ENCODE assay signal across 27 cellular contexts in genomic region chr3:61066800-61067199, GRCh38.
DNase-seq lines count a peak whose midpoint lies in the region; ATAC-seq, FAIRE-seq and TF ChIP-seq lines count a peak whose summit lies in the region.
"Had no signal": no experiment of that assay in that cellular context is flagged by ENCODE, and none has a peak within 500 bp of the region (broad histone marks: within the 10 kb centered on the region; RNA-seq: fewer than 3 reads in every experiment).

No MANE protein-coding gene starts in this region.

- POLR2A ChIA-PET in GM12878 (lab: Charles Lee) = no interaction called here
- POLR2A ChIA-PET in activated CD4-positive, alpha-beta T cell treated with anti-CD3 and anti-CD28 coated beads, Interleukin-2, amount 10 ng/mL, durations not matched to agents 7 days and 5 days (lab: Charles Lee) = no interaction called here

- H3K27ac Mint-ChIP-seq in activated CD4-positive, alpha-beta T cell treated with anti-CD3 and anti-CD28 coated beads, Interleukin-2, amount 10 ng/mL, durations not matched to agents 7 days and 5 days = no peak overlapping the region
- H3K27ac Mint-ChIP-seq: CD14-positive monocyte; CD8-positive, alpha-beta memory T cell; GM23338; HFFc6; IgD-negative memory B cell had no signal

- ATAC-seq in GM21390 (IDR thresholded peaks at IDR 0.05; ENCODE audit: unreplicated experiment) = peak; percentile 53
- ATAC-seq in HG02884 (IDR thresholded peaks at IDR 0.05; ENCODE audit: unreplicated experiment) = peak; percentile 77
- ATAC-seq in GM12878 = peak; percentile 66
- ATAC-seq: GM23338 had no signal

- peaks cover 15% of the 10 kb centered on the region for H3K9me3 Mint-ChIP-seq in activated CD4-positive, alpha-beta T cell treated with anti-CD3 and anti-CD28 coated beads, Interleukin-2, amount 10 ng/mL, durations not matched to agents 7 days and 5 days
- H3K9me3 Mint-ChIP-seq: GM23338 had no signal

- TF ChIP-seq EP300 in GM12878 (IDR thresholded peaks at IDR 0.05; ENCODE audit: borderline replicate concordance in 1 of 2, control insufficient read depth in 1 of 2, low read depth in 2 of 2, low read length in 2 of 2) = no peak

- no peaks in the 10 kb centered on the region for H3K4me1 Mint-ChIP-seq in activated CD4-positive, alpha-beta T cell treated with anti-CD3 and anti-CD28 coated beads, Interleukin-2, amount 10 ng/mL, durations not matched to agents 7 days and 5 days
- H3K4me1 Mint-ChIP-seq: CD14-positive monocyte; CD8-positive, alpha-beta memory T cell; GM23338; IgD-negative memory B cell had no signal

- no peak for TF ChIP-seq RAD21 in GM12878 (IDR thresholded peaks at IDR 0.05; ENCODE audit: insufficient read depth, low read depth, low read length)

- H4K20me1 ChIP-seq in GM12878 (ENCODE audit: control insufficient read depth, insufficient read depth) = no peaks in the 10 kb centered on the region

- no peaks in the 10 kb centered on the region for H3K27me3 Mint-ChIP-seq in activated CD4-positive, alpha-beta T cell treated with anti-CD3 and anti-CD28 coated beads, Interleukin-2, amount 10 ng/mL, durations not matched to agents 7 days and 5 days
- H3K27me3 Mint-ChIP-seq: CD8-positive, alpha-beta memory T cell; IgD-negative memory B cell had no signal

- no peak for TF ChIP-seq CTCF in GM06990 (IDR thresholded peaks at IDR 0.05; ENCODE audit: insufficient read depth, low read length, poor library complexity, severe bottlenecking)
- TF ChIP-seq CTCF in GM12878 (IDR thresholded peaks at IDR 0.05 in 2 of 3, conservative IDR thresholded peaks at IDR 0.05 in 1 of 3; ENCODE audit: control insufficient read depth in 2 of 3, extremely low read depth in 1 of 3, insufficient read depth in 1 of 3, low read depth in 3 of 3, low read length in 3 of 3) = no peak

- H3K9ac ChIP-seq in GM12878 (ENCODE audit: control insufficient read depth, insufficient read depth, low read length) = no peak overlapping the region
- H3K9ac ChIP-seq: KMS-11 had no signal

- H3K4me3 ChIP-seq in GM06990 (replicated peaks; ENCODE audit: low read depth, low read length) (no peak overlapping the region), GM12878 (no peak overlapping the region)
- H3K4me3 ChIP-seq in effector memory CD4-positive, alpha-beta T cell (ENCODE audit: insufficient read depth, low read depth, low read length, poor library complexity, severe bottlenecking) = no peak overlapping the region
- H3K4me3 ChIP-seq: GM23338, HAP-1, SJSA1 had no signal

- H3K9me3 ChIP-seq in GM12878 (replicated peaks; ENCODE audit: control insufficient read depth, insufficient read depth, low read length) = no peaks in the 10 kb centered on the region
- H3K9me3 ChIP-seq in effector memory CD4-positive, alpha-beta T cell (ENCODE audit: control insufficient read depth, low read length) = no peaks in the 10 kb centered on the region
- H3K9me3 ChIP-seq: BE2C, HAP-1, SJSA1 had no signal

- no peaks in the 10 kb centered on the region for H3K36me3 ChIP-seq in GM06990 (ENCODE audit: control insufficient read depth, insufficient read depth, low read length)
- no peaks in the 10 kb centered on the region for H3K36me3 ChIP-seq in GM12878 (ENCODE audit: control insufficient read depth in 2 of 2, insufficient read depth in 2 of 2, low read length in 1 of 2)
- no peaks in the 10 kb centered on the region for H3K36me3 ChIP-seq in effector memory CD4-positive, alpha-beta T cell (ENCODE audit: control insufficient read depth, insufficient read depth, low read length)
- H3K36me3 ChIP-seq: BE2C, HAP-1, SJSA1 had no signal

- in situ Hi-C loops in GM12878 (cut with MboI) = no loop called here

- no peak for TF ChIP-seq POLR2A in GM12878 (IDR thresholded peaks at IDR 0.05; ENCODE audit: low read depth, low read length)

- no peak overlapping the region for H2AFZ ChIP-seq in GM12878 (ENCODE audit: control insufficient read depth, low read depth, low read length)
- H2AFZ ChIP-seq: GM23338 had no signal

- intact Hi-C loops in GM12878 (cut with micrococcal nuclease; ENCODE audit: unreplicated experiment) = no loop called here

- H3K4me1 ChIP-seq in GM12878 (ENCODE audit: control insufficient read depth, insufficient read depth, low read length) = no peaks in the 10 kb centered on the region; the same call in 1 of the 2 replicates
- no peaks in the 10 kb centered on the region for H3K4me1 ChIP-seq in effector memory CD4-positive, alpha-beta T cell (ENCODE audit: control insufficient read depth, insufficient read depth, low read length, poor library complexity, severe bottlenecking)
- H3K4me1 ChIP-seq: BE2C, HAP-1, SJSA1 had no signal

- no TSS peak for BruUV-seq in GM12878 (replicated peaks; lab: Mats Ljungman, UMichigan)

- H3K36me3 Mint-ChIP-seq in activated CD4-positive, alpha-beta T cell treated with anti-CD3 and anti-CD28 coated beads, Interleukin-2, amount 10 ng/mL, durations not matched to agents 7 days and 5 days (ENCODE audit: low read depth) = no peaks in the 10 kb centered on the region
- H3K36me3 Mint-ChIP-seq: CD14-positive monocyte; CD8-positive, alpha-beta memory T cell; IgD-negative memory B cell had no signal

- SMC1A ChIA-PET in GM12878 (lab: Charles Lee; ENCODE audit: uncharacterized antibody, unreplicated experiment) = interaction anchor here (1.3 kb wide), 1 partner anchor 10 kb away, joined by 4 read pairs; no protein-coding TSS in a partner anchor

- no peak for FAIRE-seq in GM12878 (lab: Jason Lieb, UNC)

- no peaks in the 10 kb centered on the region for H3K27me3 ChIP-seq in GM06990 (replicated peaks; ENCODE audit: control insufficient read depth, insufficient read depth, low read length)
- H3K27me3 ChIP-seq in GM12878 (replicated peaks in 1 of 2; ENCODE audit: control insufficient read depth in 2 of 2, insufficient read depth in 2 of 2, low read length in 1 of 2) = no peaks in the 10 kb centered on the region
- H3K27me3 ChIP-seq in effector memory CD4-positive, alpha-beta T cell (replicated peaks; ENCODE audit: control insufficient read depth, insufficient read depth, low read length, poor library complexity, severe bottlenecking) = no peaks in the 10 kb centered on the region
- H3K27me3 ChIP-seq: BE2C, SJSA1 had no signal

- CTCF ChIA-PET in GM12878 (lab: Yijun Ruan, JAX) = no interaction called here
- CTCF ChIA-PET in activated CD4-positive, alpha-beta T cell treated with anti-CD3 and anti-CD28 coated beads, Interleukin-2, amount 10 ng/mL, durations not matched to agents 7 days and 5 days (lab: Charles Lee) = no interaction called here

- RAD21 ChIA-PET in GM12878 (lab: Charles Lee; ENCODE audit: unreplicated experiment) = no interaction called here

- H3K79me2 ChIP-seq in GM12878 (ENCODE audit: control insufficient read depth, insufficient read depth, low read length) = no peaks in the 10 kb centered on the region

- peak; percentile 7 for DNase-seq in GM06990 (ENCODE audit: extremely low read depth, insufficient read length)
- DNase-seq in GM12878 (ENCODE audit: low read depth, low spot score) = no peak
- DNase-seq in activated CD4-positive, alpha-beta T cell treated with anti-CD3 and anti-CD28 coated beads, Interleukin-2, amount 10 ng/mL, durations not matched to agents 7 days and 5 days = no peak
- DNase-seq in ureter (ENCODE audit: low spot score) = no peak
- no peak for DNase-seq in effector memory CD4-positive, alpha-beta T cell
- DNase-seq: 8988T; ACHN; BE2C; CD8-positive, alpha-beta memory T cell; DMS 273 treated with DMSO at 0.1 percent for 48 hours; DMS79; GF-D8; HFFc6; MM.1S; NCI-H2029; NCI-H446; NCI-H524 treated with DMSO at 0.1 percent for 48 hours; Right ventricle myocardium superior; RPMI8226 had no signal

- WGBS in GM12878 (ENCODE audit: insufficient coverage, insufficient replicate concordance, low lambda C conversion rate, missing lambda C conversion rate) = 93% methylated on average over 2 of the region's 2 CpGs

- no peak overlapping the region for H3K27ac ChIP-seq in GM12878 (ENCODE audit: control insufficient read depth, insufficient read depth)
- no peak overlapping the region for H3K27ac ChIP-seq in effector memory CD4-positive, alpha-beta T cell (ENCODE audit: insufficient read depth, low read length, poor library complexity, severe bottlenecking)
- H3K27ac ChIP-seq: KMS-11, SJSA1 had no signal

- H3K4me2 ChIP-seq in GM12878 (ENCODE audit: control insufficient read depth, insufficient read depth) = no peak overlapping the region
- H3K4me2 ChIP-seq: GM23338, KMS-11 had no signal

- H3K4me3 Mint-ChIP-seq in activated CD4-positive, alpha-beta T cell treated with anti-CD3 and anti-CD28 coated beads, Interleukin-2, amount 10 ng/mL, durations not matched to agents 7 days and 5 days = no peak overlapping the region
- H3K4me3 Mint-ChIP-seq: CD14-positive monocyte; CD8-positive, alpha-beta memory T cell; GM23338; HFFc6; IgD-negative memory B cell had no signal
